In the genomic region with DNA sequence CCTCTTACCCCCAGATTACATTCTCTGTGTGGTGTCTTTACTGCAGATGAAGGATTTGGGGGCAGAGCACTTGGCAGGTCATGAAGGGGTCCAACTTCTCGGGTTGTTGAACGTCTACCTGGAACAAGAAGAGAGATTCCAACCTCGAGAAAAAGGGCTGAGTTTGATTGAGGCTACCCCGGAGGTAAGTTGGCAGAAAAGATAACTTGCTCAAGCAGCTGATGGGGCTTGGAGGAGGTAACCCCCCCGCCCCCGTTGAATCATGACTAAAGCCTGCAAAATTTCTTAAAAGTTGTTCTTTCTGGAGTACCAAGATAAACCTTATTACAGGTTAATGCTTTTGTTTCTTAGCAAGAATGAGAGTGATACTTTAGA, we compare ENCODE assay signal across 8 cellular contexts. TPM values are rescaled to one million over a fixed set of nuclear protein-coding genes. Genes with fewer than 3 reads are reported as not detected.
DNase-seq lines count a peak whose midpoint lies in the region; ATAC-seq, FAIRE-seq and TF ChIP-seq lines count a peak whose summit lies in the region.

No MANE protein-coding gene starts in this region.

- ATAC-seq in thoracic aorta (ENCODE audit: insufficient number of reproducible peaks, low FRiP score, low read depth): no peak
- no peak for ATAC-seq in GM21367 (IDR thresholded peaks at IDR 0.05; ENCODE audit: unreplicated experiment)

- peaks cover 27% of the 10 kb centered on the region for H3K4me1 Mint-ChIP-seq in activated naive CD8-positive, alpha-beta T cell treated with anti-CD3 and anti-CD28 coated beads for 36 hours

- H3K36me3 ChIP-seq in kidney (ENCODE audit: control insufficient read depth in 1 of 2, insufficient read depth in 2 of 2, low read length in 2 of 2): peaks cover 11 to 14% of the 10 kb centered on the region in 2 donors
- H3K36me3 ChIP-seq in thoracic aorta: peaks cover 11% of the 10 kb centered on the region

- intact Hi-C loops in kidney (cut with DNase I): no loop called here

- TF ChIP-seq CTCF in kidney (IDR thresholded peaks at IDR 0.05; ENCODE audit: borderline replicate concordance, extremely low read depth, insufficient read depth) (no peak), thoracic aorta (IDR thresholded peaks at IDR 0.05) (no peak)

- in situ Hi-C loops in KBM-7 (cut with MboI; ENCODE audit: low pct_unique_long_range_greater_than_20kb, low sequenced_read_pairs): no loop called here

- H3K9me3 Mint-ChIP-seq in activated naive CD8-positive, alpha-beta T cell treated with anti-CD3 and anti-CD28 coated beads for 36 hours: no peaks in the 10 kb centered on the region

- H3K27me3 Mint-ChIP-seq in activated naive CD8-positive, alpha-beta T cell treated with anti-CD3 and anti-CD28 coated beads for 36 hours: no peaks in the 10 kb centered on the region

- no peaks in the 10 kb centered on the region for H3K27me3 ChIP-seq in thoracic aorta (replicated peaks; ENCODE audit: insufficient read depth)

- FAIRE-seq in kidney (lab: Jason Lieb, UNC): no peak

- H3K4me1 ChIP-seq in kidney (ENCODE audit: control insufficient read depth in 1 of 2, insufficient read depth in 1 of 2, low read depth in 1 of 2, low read length in 2 of 2): peaks cover 4 to 11% of the 10 kb centered on the region in 2 donors
- H3K4me1 ChIP-seq in thoracic aorta (ENCODE audit: control insufficient read depth in 1 of 2, low read depth in 2 of 2): peaks cover 12 to 26% of the 10 kb centered on the region in 2 donors

- H3K36me3 Mint-ChIP-seq in activated naive CD8-positive, alpha-beta T cell treated with anti-CD3 and anti-CD28 coated beads for 36 hours: peaks cover 13% of the 10 kb centered on the region

- no peaks in the 10 kb centered on the region for H3K9me3 ChIP-seq in kidney (ENCODE audit: control insufficient read depth in 1 of 2, low read length in 2 of 2)
- H3K9me3 ChIP-seq in thoracic aorta: no peaks in the 10 kb centered on the region

- H3K27ac ChIP-seq in kidney (ENCODE audit: low read depth in 2 of 2, low read length in 2 of 2) (peak overlapping the region; percentile 95 to 96), thoracic aorta (peak overlapping the region; percentile 96)

- H3K4me3 ChIP-seq in kidney (ENCODE audit: low read length in 2 of 2) (peak overlapping the region; percentile 68 to 93), thoracic aorta (peak overlapping the region; percentile 88)

- DNase-seq in activated CD4-positive, alpha-beta T cell treated with anti-CD3 and anti-CD28 coated beads for 4 hours: peak; percentile 14 to 15
- DNase-seq in activated CD4-positive, alpha-beta T cell treated with anti-CD3 and anti-CD28 coated beads for 1 hour: no peak
- no peak for DNase-seq in activated naive CD8-positive, alpha-beta T cell treated with anti-CD3 and anti-CD28 coated beads for 36 hours
- no peak for DNase-seq in kidney
- no peak for DNase-seq in thoracic aorta (ENCODE audit: low spot score)
- DNase-seq in KBM-7: no peak
- DNase-seq in NCI-H526 (lab: John Stamatoyannopoulos, UW): no peak

- peak overlapping the region; percentile 98 for H3K4me3 Mint-ChIP-seq in activated naive CD8-positive, alpha-beta T cell treated with anti-CD3 and anti-CD28 coated beads for 36 hours

- H3K9ac ChIP-seq in kidney (ENCODE audit: low read length in 2 of 2): peak overlapping the region; percentile 25 to 85

- no peak overlapping the region for H3K27ac Mint-ChIP-seq in activated naive CD8-positive, alpha-beta T cell treated with anti-CD3 and anti-CD28 coated beads for 36 hours

RNA-seq across cellular contexts. Expression of gene CCNG2, which starts 1.5 kb away (rescaled TPM):
- total RNA-seq in activated naive CD8-positive, alpha-beta T cell treated with anti-CD3 and anti-CD28 coated beads for 36 hours: 10 to 100 TPM; 17.4 to 18.7 TPM
- total RNA-seq in kidney: 75.8 TPM
- 26.4 TPM for polyA plus RNA-seq in kidney (ENCODE audit: insufficient read depth, low read depth, low replicate concordance)
- 10 to 100 TPM; 23.7 to 65.0 TPM for total RNA-seq in thoracic aorta

Comparison
In these comparisons a context has a peak if more than half of its experiments do, and no peak if none do; other contexts are left out.
1. DNase-seq: peak in activated CD4-positive, alpha-beta T cell treated with anti-CD3 and anti-CD28 coated beads for 4 hours (2 of 2); none in activated CD4-positive, alpha-beta T cell treated with anti-CD3 and anti-CD28 coated beads for 1 hour (single experiment), activated naive CD8-positive, alpha-beta T cell treated with anti-CD3 and anti-CD28 coated beads for 36 hours (single experiment), kidney (single experiment), thoracic aorta (single experiment), KBM-7 (single experiment) and NCI-H526 (0 of 2).